Comparison of ENCODE assay signal across 8 cellular contexts in the genomic region with DNA sequence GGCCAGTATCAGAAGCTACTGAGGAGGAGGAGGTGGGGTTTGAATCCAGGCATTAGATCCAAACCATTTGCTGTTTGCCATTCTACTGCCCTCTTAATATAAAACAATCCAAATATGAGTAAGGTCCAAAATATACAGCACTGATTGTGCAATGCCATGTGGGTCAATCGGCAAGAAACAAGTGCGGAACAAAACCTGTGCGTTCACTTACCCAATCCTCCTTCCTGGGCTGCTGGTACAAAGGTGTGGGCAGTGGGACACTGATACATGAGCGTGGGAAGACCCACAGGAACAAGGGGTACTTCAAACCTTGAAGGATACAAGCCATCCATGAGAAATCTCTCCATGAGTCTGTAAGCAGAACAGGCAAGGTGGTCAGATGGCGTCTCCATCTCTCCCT. TPM values are rescaled to one million over a fixed set of nuclear protein-coding genes. Genes with fewer than 3 reads are reported as not detected.
"Had no signal": no experiment of that assay in that cellular context is flagged by ENCODE, and none has a peak within 500 bp of the region (broad histone marks: within the 10 kb centered on the region; RNA-seq: fewer than 3 reads in every experiment).

No MANE protein-coding gene starts in this region.

RNA-seq across cellular contexts. Expression of gene ACR, which starts 39.6 kb away (rescaled TPM):
- total RNA-seq: hepatocyte, kidney epithelial cell, left ventricle myocardium superior, mammary epithelial cell, mononuclear cell, myocyte had no signal
- polyA plus RNA-seq: hepatocyte, immature natural killer cell, keratinocyte, mammary epithelial cell had no signal
